ENCODE assay signal across 9 cellular contexts in the genomic region with DNA sequence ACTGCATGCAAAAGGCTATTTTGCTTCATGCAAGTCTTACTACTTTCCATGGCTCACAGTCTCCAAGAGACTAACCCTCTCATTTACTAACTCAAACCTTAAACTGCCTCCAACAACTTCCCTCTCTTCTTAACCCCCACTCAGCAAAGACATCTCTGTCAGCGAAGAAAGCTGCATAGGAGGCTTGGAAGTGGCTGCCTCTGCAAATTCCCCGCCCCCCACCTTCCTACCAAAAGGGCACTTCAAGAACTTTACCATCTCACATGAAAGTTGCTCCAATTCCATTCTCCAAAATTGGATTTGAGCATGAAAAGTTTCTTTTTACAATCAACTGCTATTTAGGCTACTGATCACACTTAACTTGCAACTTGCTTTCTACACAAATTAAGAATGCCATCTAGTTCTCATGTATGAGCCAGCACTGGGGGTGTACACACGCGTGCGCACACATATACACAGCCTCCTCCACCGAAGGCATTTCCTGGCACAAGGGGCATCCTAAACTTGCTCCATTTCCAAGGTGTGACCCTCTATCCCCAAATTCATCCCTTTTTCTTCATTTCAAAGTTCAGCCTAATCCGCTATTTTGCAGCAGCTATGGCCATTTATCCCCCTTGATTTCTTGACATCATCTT. TPM values are rescaled to one million over a fixed set of nuclear protein-coding genes. Genes with fewer than 3 reads are reported as not detected.
DNase-seq lines count a peak whose midpoint lies in the region; FAIRE-seq and TF ChIP-seq lines count a peak whose summit lies in the region.
"Had no signal": no experiment of that assay in that cellular context is flagged by ENCODE, and none has a peak within 500 bp of the region (broad histone marks: within the 10 kb centered on the region; RNA-seq: fewer than 3 reads in every experiment).

No MANE protein-coding gene starts in this region.

- H3K4me3 ChIP-seq in iPS-20b (ENCODE audit: low read length), result peak overlapping the region; percentile 93

- H3K27ac Mint-ChIP-seq in T-helper 2 cell treated with Interferon-gamma antibody and Interleukin-4, amounts not matched to agents 5 μg/mL and 100 μg/mL, for 36 hours, result peak overlapping the region; percentile 88
- peak overlapping the region; percentile 98 for H3K27ac Mint-ChIP-seq in activated naive CD8-positive, alpha-beta T cell

- peaks cover 35% of the 10 kb centered on the region for H3K4me1 ChIP-seq in iPS-20b (ENCODE audit: insufficient read depth, low read length)

- H3K9me3 Mint-ChIP-seq in T-helper 2 cell treated with Interferon-gamma antibody and Interleukin-4, amounts not matched to agents 5 μg/mL and 100 μg/mL, for 36 hours, result no peaks in the 10 kb centered on the region
- no peaks in the 10 kb centered on the region for H3K9me3 Mint-ChIP-seq in activated naive CD8-positive, alpha-beta T cell (ENCODE audit: low read depth)

- H3K9ac ChIP-seq in iPS-20b (ENCODE audit: low read depth, low read length), result peak overlapping the region; percentile 89

- H3K27me3 Mint-ChIP-seq in T-helper 2 cell treated with Interferon-gamma antibody and Interleukin-4, amounts not matched to agents 5 μg/mL and 100 μg/mL, for 36 hours (ENCODE audit: low read depth), result no peaks in the 10 kb centered on the region
- H3K27me3 Mint-ChIP-seq in activated naive CD8-positive, alpha-beta T cell, result no peaks in the 10 kb centered on the region

- peaks cover 16% of the 10 kb centered on the region for H3K36me3 Mint-ChIP-seq in T-helper 2 cell treated with Interferon-gamma antibody and Interleukin-4, amounts not matched to agents 5 μg/mL and 100 μg/mL, for 36 hours (ENCODE audit: low read depth)
- H3K36me3 Mint-ChIP-seq in activated naive CD8-positive, alpha-beta T cell, result peaks cover 11% of the 10 kb centered on the region

- DNase-seq in T-helper 2 cell treated with Interferon-gamma antibody and Interleukin-4, amounts not matched to agents 5 μg/mL and 100 μg/mL, for 36 hours (ENCODE audit: low spot score), result no peak
- DNase-seq in T-helper 2 cell (no peak), superior temporal gyrus (ENCODE audit: extremely low spot score) (peak; percentile 37), iPS-NIHi7 (ENCODE audit: extremely low spot score) (no peak), GM12892 (ENCODE audit: insufficient read length) (no peak)
- DNase-seq in stimulated activated CD4-positive, alpha-beta T cell treated with anti-CD3 and anti-CD28 coated beads, Interleukin-4, amount 100 ng/mL, for 24 hours, result no peak
- DNase-seq: NCI-H446 had no signal

- H3K4me3 Mint-ChIP-seq in T-helper 2 cell treated with Interferon-gamma antibody and Interleukin-4, amounts not matched to agents 5 μg/mL and 100 μg/mL, for 36 hours, result peak overlapping the region; percentile 93
- H3K4me3 Mint-ChIP-seq in activated naive CD8-positive, alpha-beta T cell, result peak overlapping the region; percentile 96

- TF ChIP-seq POLR2A in GM12892 (IDR thresholded peaks at IDR 0.05; ENCODE audit: low read depth, low read length), result no peak

- H3K36me3 ChIP-seq in iPS-20b (ENCODE audit: insufficient read depth, low read depth, low read length), result peaks cover 12% of the 10 kb centered on the region; the same call in 1 of the 2 replicates

- no peak for FAIRE-seq in GM12892 (lab: Jason Lieb, UNC)

- H3K27me3 ChIP-seq in iPS-20b (ENCODE audit: insufficient read depth, low read length), result no peaks in the 10 kb centered on the region

- no peaks in the 10 kb centered on the region for H3K9me3 ChIP-seq in iPS-20b (ENCODE audit: insufficient read depth, low read depth, low read length)

- H3K27ac ChIP-seq in iPS-20b (ENCODE audit: low read length), result no peak overlapping the region

- peaks cover 51% of the 10 kb centered on the region for H3K4me1 Mint-ChIP-seq in T-helper 2 cell treated with Interferon-gamma antibody and Interleukin-4, amounts not matched to agents 5 μg/mL and 100 μg/mL, for 36 hours (ENCODE audit: low read depth)
- H3K4me1 Mint-ChIP-seq in activated naive CD8-positive, alpha-beta T cell (ENCODE audit: low read depth), result peaks cover 76% of the 10 kb centered on the region

RNA-seq across cellular contexts. Expression of a gene that starts 1.8 kb away (rescaled TPM):
- 20.9 TPM for polyA plus RNA-seq in GM12892 (2012; ENCODE audit: missing spikeins)
